In genomic region chr18:23745366-23745765, GRCh38 we compare ENCODE assay signal across 26 cellular contexts. TPM values are rescaled to one million over a fixed set of nuclear protein-coding genes. Genes with fewer than 3 reads are reported as not detected.
"Had no signal": no experiment of that assay in that cellular context is flagged by ENCODE, and none has a peak within 500 bp of the region (broad histone marks: within the 10 kb centered on the region; RNA-seq: fewer than 3 reads in every experiment).

No MANE protein-coding gene starts in this region.

- ATAC-seq: naive thymus-derived CD4-positive, alpha-beta T cell; natural killer cell; psoas muscle; right cardiac atrium; right lobe of liver; stimulated activated memory B cell treated with anti-CD40 and anti-IgM and Interleukin-4, amounts not matched to agents 10 μg/mL and 1 μg/mL and 100 μg/mL, for 72 hours; stimulated activated naive CD8-positive, alpha-beta T cell treated with anti-CD3 and anti-CD28 coated beads, Interleukin-15, amount 100 ng/mL, for 72 hours; stimulated activated naive CD8-positive, alpha-beta T cell treated with anti-CD3 and anti-CD28 coated beads, Interleukin-15, Interleukin-2, amounts not matched to agents 100 U/mL and 50 U/mL, for 24 hours had no signal

- H3K9me3 ChIP-seq: ovary, psoas muscle, right lobe of liver, sigmoid colon, suprapubic skin, testis, tibial artery, transverse colon, uterus had no signal

- H3K4me1 ChIP-seq: parathyroid adenoma, psoas muscle, right lobe of liver, sigmoid colon, testis, uterus had no signal

- H3K36me3 ChIP-seq: neural progenitor cell, ovary, right lobe of liver, sigmoid colon, suprapubic skin, tibial artery, transverse colon, uterus had no signal

- H3K4me3 ChIP-seq: neural progenitor cell, ovary, psoas muscle, right lobe of liver, sigmoid colon, suprapubic skin, testis, tibial artery, transverse colon, uterus had no signal

- H3K27ac ChIP-seq: neural progenitor cell, ovary, parathyroid adenoma, psoas muscle, right lobe of liver, sigmoid colon, suprapubic skin, testis, tibial artery, transverse colon, uterus had no signal

- H3K27me3 ChIP-seq: neural progenitor cell, ovary, right lobe of liver, sigmoid colon, suprapubic skin, testis, tibial artery, transverse colon, uterus had no signal

- DNase-seq: naive thymus-derived CD4-positive, alpha-beta T cell; natural killer cell; occipital lobe; ovary; posterior cingulate gyrus; psoas muscle; right cardiac atrium; right lobe of liver; sigmoid colon; small intestine; stimulated activated CD4-positive, alpha-beta T cell treated with anti-CD3 and anti-CD28 coated beads, Interleukin-1b, Interleukin-23, amount 100 ng/mL, for 48 hours; stimulated activated CD4-positive, alpha-beta T cell treated with anti-CD3 and anti-CD28 coated beads, Interleukin-4, amount 100 ng/mL, for 1 hour; stimulated activated CD4-positive, alpha-beta T cell treated with anti-CD3 and anti-CD28 coated beads, Interleukin-4, amount 100 ng/mL, for 4 hours; stimulated activated CD8-positive, alpha-beta memory T cell treated with anti-CD3 and anti-CD28 coated beads, Interleukin-4, amount 100 ng/mL, for 48 hours; stimulated activated naive CD4-positive, alpha-beta T cell; stimulated activated naive CD8-positive, alpha-beta T cell treated with anti-CD3 and anti-CD28 coated beads, Interleukin-15, amount 100 ng/mL, for 72 hours; stimulated activated naive CD8-positive, alpha-beta T cell treated with anti-CD3 and anti-CD28 coated beads, Interleukin-15, Interleukin-2, amounts not matched to agents 100 U/mL and 50 U/mL, for 24 hours; substantia nigra; testis; tibial artery; transverse colon; uterus had no signal

RNA-seq across cellular contexts. Expression of gene LAMA3, which starts 56.1 kb away (rescaled TPM):
- total RNA-seq: natural killer cell had no signal
- polyA plus RNA-seq: naive thymus-derived CD4-positive, alpha-beta T cell had no signal
